ENCODE assay signal across 35 cellular contexts in genomic region chr3:24565053-24565452, GRCh38.
"Had no signal": no experiment of that assay in that cellular context is flagged by ENCODE, and none has a peak within 500 bp of the region (broad histone marks: within the 10 kb centered on the region; RNA-seq: fewer than 3 reads in every experiment).

No MANE protein-coding gene starts in this region.

- DNase-seq: Karpas-422, Kasumi-1, MG63, MM.1S, MV-4-11, NCI-H1048, NCI-H1092, NCI-H1105, NCI-H1105 treated with DMSO at 0.1 percent for 48 hours, NCI-H1417, NCI-H1417 treated with DMSO at 0.1 percent for 48 hours, NCI-H1436, NCI-H1436 treated with DMSO at 0.1 percent for 48 hours, NCI-H146, NCI-H1694, NCI-H1694 treated with DMSO at 0.1 percent for 48 hours, NCI-H187, NCI-H187 treated with DMSO at 0.1 percent for 48 hours, NCI-H1930, NCI-H2029, NCI-H2029 treated with DMSO at 0.1 percent for 48 hours, NCI-H2081, NCI-H2081 treated with DMSO at 0.1 percent for 48 hours, NCI-H2107, NCI-H2171, NCI-H2171 treated with DMSO at 0.1 percent for 48 hours, NCI-H2227 treated with DMSO at 0.1 percent for 48 hours, NCI-H345, NCI-H446, NCI-H446 treated with DMSO at 0.1 percent for 48 hours, NCI-H510A, NCI-H510A treated with DMSO at 0.1 percent for 48 hours, NCI-H524, NCI-H524 treated with DMSO at 0.1 percent for 48 hours had no signal

- H3K27me3 ChIP-seq: MG63 had no signal

- H3K9me3 ChIP-seq: MG63 had no signal

- H3K4me2 ChIP-seq: KMS-11 had no signal

- H3K9ac ChIP-seq: KMS-11 had no signal

- H3K4me3 ChIP-seq: MG63 had no signal

- H3K27ac ChIP-seq: KMS-11 had no signal

- H3K36me3 ChIP-seq: MG63 had no signal
